34 cellular contexts compared by ENCODE assay signal in genomic region chr3:89558711-89559110, GRCh38.
"Had no signal": no experiment of that assay in that cellular context is flagged by ENCODE, and none has a peak within 500 bp of the region (broad histone marks: within the 10 kb centered on the region; RNA-seq: fewer than 3 reads in every experiment).

No MANE protein-coding gene starts in this region.

- DNase-seq: activated B cell treated with CpG ODN at 0.5 μM for 24 hours; activated CD4-positive, alpha-beta memory T cell treated with anti-CD3 and anti-CD28 coated beads for 36 hours; activated CD4-positive, alpha-beta T cell treated with anti-CD3 and anti-CD28 coated beads for 4 hours; activated CD4-positive, alpha-beta T cell treated with anti-CD3 and anti-CD28 coated beads, Interleukin-2, amount 10 ng/mL, durations not matched to agents 24 days and 14 days; activated CD4-positive, alpha-beta T cell treated with anti-CD3 and anti-CD28 coated beads, Interleukin-2, amount 50 U/mL, for 1 hour; activated CD4-positive, alpha-beta T cell treated with anti-CD3 and anti-CD28 coated beads, Interleukin-2, amount 50 U/mL, for 4 hours; activated CD4-positive, CD25-positive, alpha-beta regulatory T cell treated with anti-CD3 and anti-CD28 coated beads, Interleukin-2, amount 50 U/mL, for 72 hours; activated CD8-positive, alpha-beta memory T cell treated with anti-CD3 and anti-CD28 coated beads, Interleukin-2, amount 50 U/mL, for 4 hours; activated CD8-positive, alpha-beta T cell treated with anti-CD3 and anti-CD28 coated beads for 36 hours; activated effector memory CD4-positive, alpha-beta T cell treated with anti-CD3 and anti-CD28 coated beads, Interleukin-2, amount 50 U/mL, for 16 hours; activated gamma-delta T cell treated with Interleukin-2 at 50 U/mL for 16 hours; activated naive CD4-positive, alpha-beta T cell; activated naive CD4-positive, alpha-beta T cell treated with anti-CD3 and anti-CD28 coated beads for 36 hours; activated naive CD4-positive, alpha-beta T cell treated with anti-CD3 and anti-CD28 coated beads, Interleukin-2, amount 50 U/mL, for 16 hours; activated naive CD8-positive, alpha-beta T cell treated with anti-CD3 and anti-CD28 coated beads, Interleukin-2, amount 10 ng/mL, durations not matched to agents 7 days and 5 days; activated naive CD8-positive, alpha-beta T cell treated with anti-CD3 and anti-CD28 coated beads, Interleukin-2, amount 50 U/mL, for 24 hours; activated T-cell treated with anti-CD3 and anti-CD28 coated beads for 4 hours; activated T-cell treated with anti-CD3 and anti-CD28 coated beads, Interleukin-2, amount 50 U/mL, for 1 hour; activated T-cell treated with anti-CD3 and anti-CD28 coated beads, Interleukin-2, amount 50 U/mL, for 4 hours; activated T-cell treated with anti-CD3 and anti-CD28 coated beads, Interleukin-2, amount 50 U/mL, for 72 hours; amygdala; anterior cingulate cortex; caudate nucleus; cerebellar nuclear complex; T-helper 1 cell; T-helper 2 cell; T-helper 9 cell had no signal

- H3K4me3 ChIP-seq: ascending aorta, cardiac muscle cell had no signal

- H3K36me3 ChIP-seq: ascending aorta, cardiac muscle cell had no signal

- FAIRE-seq: bronchial epithelial cell, TTC549 had no signal

- H3K9me3 ChIP-seq: ascending aorta had no signal

- H3K27me3 ChIP-seq: ascending aorta, cardiac muscle cell had no signal

- ATAC-seq: activated CD8-positive, alpha-beta T cell treated with anti-CD3 and anti-CD28 coated beads for 36 hours; activated naive CD4-positive, alpha-beta T cell treated with anti-CD3 and anti-CD28 coated beads, Interleukin-2, amount 50 U/mL, for 72 hours; activated naive CD8-positive, alpha-beta T cell treated with anti-CD3 and anti-CD28 coated beads, Interleukin-2, amount 50 U/mL, for 24 hours; activated T-cell treated with anti-CD3 and anti-CD28 coated beads, Interleukin-2, amount 50 U/mL, for 4 hours; activated T-cell treated with anti-CD3 and anti-CD28 coated beads, Interleukin-2, amount 50 U/mL, for 72 hours; activated T-helper 17 cell treated with anti-CD3 and anti-CD28 coated beads, Interleukin-2, amount 50 U/mL, for 72 hours had no signal

- H3K4me1 ChIP-seq: ascending aorta had no signal

- H3K27ac ChIP-seq: ascending aorta, cardiac muscle cell, VCaP had no signal
